Comparison of ENCODE assay signal across 1 cellular context in the genomic region with DNA sequence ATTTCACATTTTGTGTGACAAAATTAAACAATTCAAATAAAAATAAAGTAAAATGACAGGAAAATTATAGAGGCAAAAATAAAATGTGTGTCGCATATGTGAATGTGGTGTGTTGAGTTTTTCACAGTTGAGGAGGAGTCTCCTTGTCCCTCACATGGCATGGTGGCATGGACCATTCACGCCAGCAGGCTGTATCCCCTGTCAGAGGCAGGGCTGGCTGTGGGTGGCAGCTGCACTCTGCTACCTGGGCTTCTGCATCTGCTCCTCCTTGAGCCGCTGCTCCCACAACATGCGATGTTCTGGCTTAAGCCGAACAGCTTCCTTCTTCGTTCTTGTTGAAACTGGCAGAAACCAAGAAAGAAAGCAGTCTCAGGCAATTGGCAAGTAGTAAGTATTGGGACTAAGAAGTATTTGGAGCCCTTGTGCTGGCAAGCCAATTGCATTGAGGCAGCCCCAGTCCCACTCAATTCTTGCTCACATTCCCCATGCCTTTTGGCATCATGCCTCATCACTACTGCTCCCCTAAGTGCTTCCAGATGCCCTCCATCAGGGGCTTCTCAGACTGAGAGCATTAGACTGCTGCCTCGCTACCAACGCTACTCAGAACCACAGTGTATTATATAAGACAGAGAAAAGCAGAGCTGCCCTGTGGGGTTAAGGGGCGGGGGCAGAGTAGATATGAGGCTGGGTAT.
TF ChIP-seq lines count a peak whose summit lies in the region.

No MANE protein-coding gene starts in this region.

TF ChIP-seq in HepG2, 621 proteins besides CTCF, POLR2A, EP300 and RAD21 (continued from another document):
- TF ChIP-seq, protein P1, sequence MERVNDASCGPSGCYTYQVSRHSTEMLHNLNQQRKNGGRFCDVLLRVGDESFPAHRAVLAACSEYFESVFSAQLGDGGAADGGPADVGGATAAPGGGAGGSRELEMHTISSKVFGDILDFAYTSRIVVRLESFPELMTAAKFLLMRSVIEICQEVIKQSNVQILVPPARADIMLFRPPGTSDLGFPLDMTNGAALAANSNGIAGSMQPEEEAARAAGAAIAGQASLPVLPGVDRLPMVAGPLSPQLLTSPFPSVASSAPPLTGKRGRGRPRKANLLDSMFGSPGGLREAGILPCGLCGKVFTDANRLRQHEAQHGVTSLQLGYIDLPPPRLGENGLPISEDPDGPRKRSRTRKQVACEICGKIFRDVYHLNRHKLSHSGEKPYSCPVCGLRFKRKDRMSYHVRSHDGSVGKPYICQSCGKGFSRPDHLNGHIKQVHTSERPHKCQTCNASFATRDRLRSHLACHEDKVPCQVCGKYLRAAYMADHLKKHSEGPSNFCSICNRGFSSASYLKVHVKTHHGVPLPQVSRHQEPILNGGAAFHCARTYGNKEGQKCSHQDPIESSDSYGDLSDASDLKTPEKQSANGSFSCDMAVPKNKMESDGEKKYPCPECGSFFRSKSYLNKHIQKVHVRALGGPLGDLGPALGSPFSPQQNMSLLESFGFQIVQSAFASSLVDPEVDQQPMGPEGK (CRISPR knock-in tag; IDR thresholded peaks at IDR 0.05) = no peak
- TF ChIP-seq TEAD3 (CRISPR knock-in tag; optimal IDR thresholded peaks at IDR 0.05; ENCODE audit: borderline replicate concordance) (no peak), MAFK (conservative IDR thresholded peaks at IDR 0.05 in 1 of 2, IDR thresholded peaks at IDR 0.05 in 1 of 2; ENCODE audit: low read length in 2 of 2) (no peak), HIC2 (CRISPR knock-in tag; IDR thresholded peaks at IDR 0.05; ENCODE audit: low read depth) (no peak), ZNF256 (CRISPR knock-in tag; conservative IDR thresholded peaks at IDR 0.05) (no peak), MTF2 (CRISPR knock-in tag; IDR thresholded peaks at IDR 0.05; ENCODE audit: borderline replicate concordance) (no peak), SIN3A (IDR thresholded peaks at IDR 0.05; ENCODE audit: borderline replicate concordance, low read depth, low read length) (no peak), PITX1 (CRISPR knock-in tag; IDR thresholded peaks at IDR 0.05) (no peak), ZHX1 (CRISPR knock-in tag; IDR thresholded peaks at IDR 0.05; ENCODE audit: low read depth) (no peak), MIXL1 (CRISPR knock-in tag; IDR thresholded peaks at IDR 0.05) (no peak)
